Comparison of ENCODE assay signal across 25 cellular contexts in the genomic region with DNA sequence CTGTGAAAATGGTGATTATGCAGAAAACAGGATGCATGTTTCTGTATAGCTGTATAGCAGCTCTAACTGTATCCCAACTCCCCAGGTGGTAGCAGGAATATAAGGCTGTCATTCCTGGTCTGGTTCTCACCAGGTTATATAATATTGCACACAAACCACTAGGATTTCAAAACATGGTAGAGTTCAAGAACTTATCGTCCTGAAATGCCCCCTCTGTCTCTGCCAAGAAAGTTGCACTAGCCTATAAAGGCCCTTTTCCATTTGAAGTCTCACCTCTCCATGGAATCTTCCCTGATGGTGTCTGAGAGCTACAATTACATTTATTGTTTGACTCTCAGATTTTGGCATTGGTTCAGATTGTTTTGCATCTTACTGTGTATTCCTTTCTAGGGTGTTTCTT.
"Had no signal": no experiment of that assay in that cellular context is flagged by ENCODE, and none has a peak within 500 bp of the region (broad histone marks: within the 10 kb centered on the region; RNA-seq: fewer than 3 reads in every experiment).

No MANE protein-coding gene starts in this region.

- H3K27ac ChIP-seq: colonic mucosa, epithelial cell of prostate, esophagus squamous epithelium, gastroesophageal sphincter, heart right ventricle, left ventricle myocardium inferior, lower lobe of right lung had no signal

- H3K36me3 ChIP-seq: colonic mucosa, esophagus squamous epithelium, gastroesophageal sphincter, heart right ventricle, left ventricle myocardium inferior, lower lobe of right lung had no signal

- H3K9me3 ChIP-seq: colonic mucosa, esophagus squamous epithelium, mucosa of descending colon had no signal

- H3K4me1 ChIP-seq: colonic mucosa, esophagus squamous epithelium, gastroesophageal sphincter, left ventricle myocardium inferior, lower lobe of right lung had no signal

- DNase-seq: colonic mucosa; cortex of kidney; effector CD8-positive, alpha-beta T cell; effector memory CD8-positive, alpha-beta T cell; endodermal cell; erythroblast; esophagus squamous epithelium; foreskin fibroblast; foreskin melanocyte; head of caudate nucleus; heart right ventricle; hippocampal formation; left cardiac atrium; left ventricle myocardium inferior; lower lobe of right lung; mesenchymal stem cell; mucosa of descending colon; naive B cell; naive thymus-derived CD8-positive, alpha-beta T cell had no signal

- H3K27me3 ChIP-seq: colonic mucosa, esophagus squamous epithelium, gastroesophageal sphincter had no signal

- FAIRE-seq: endometrium, islet of Langerhans, keratinocyte had no signal

- H3K4me3 ChIP-seq: colonic mucosa, esophagus squamous epithelium, gastroesophageal sphincter, heart right ventricle, left ventricle myocardium inferior, lower lobe of right lung, mucosa of descending colon had no signal

- ATAC-seq: effector memory CD8-positive, alpha-beta T cell; esophagus mucosa; gastroesophageal sphincter; heart right ventricle; left cardiac atrium; lower lobe of right lung; mucosa of descending colon; naive thymus-derived CD8-positive, alpha-beta T cell had no signal
